In genomic region chr3:72999971-73000370, GRCh38 we compare ENCODE assay signal across 11 cellular contexts. TPM values are rescaled to one million over a fixed set of nuclear protein-coding genes. Genes with fewer than 3 reads are reported as not detected.
DNase-seq lines count a peak whose midpoint lies in the region; ATAC-seq, FAIRE-seq and TF ChIP-seq lines count a peak whose summit lies in the region.
"Had no signal": no experiment of that assay in that cellular context is flagged by ENCODE, and none has a peak within 500 bp of the region (broad histone marks: within the 10 kb centered on the region; RNA-seq: fewer than 3 reads in every experiment).

No MANE protein-coding gene starts in this region.

- TF ChIP-seq EP300 in HepG2 (IDR thresholded peaks at IDR 0.05; ENCODE audit: low read depth in 2 of 2, low read length in 2 of 2) (no peak), HepG2 (CRISPR knock-in tag; IDR thresholded peaks at IDR 0.05; ENCODE audit: borderline replicate concordance) (no peak)

- no peaks in the 10 kb centered on the region for H3K9me3 ChIP-seq in HepG2 (ENCODE audit: low read length)
- H3K9me3 ChIP-seq in right lobe of liver, result no peaks in the 10 kb centered on the region
- H3K9me3 ChIP-seq in thoracic aorta, result no peaks in the 10 kb centered on the region
- H3K9me3 ChIP-seq in adrenal gland (replicated peaks in 1 of 3), result no peaks in the 10 kb centered on the region
- H3K9me3 ChIP-seq: stomach had no signal

- H3K36me3 ChIP-seq in HepG2 (replicated peaks in 1 of 2; ENCODE audit: control insufficient read depth in 1 of 2, insufficient read depth in 2 of 2, low read length in 2 of 2), result peaks cover 4 to 27% of the 10 kb centered on the region in 2 experiments; a peak in 4 of 5 replicates
- H3K36me3 ChIP-seq in right lobe of liver, result no peaks in the 10 kb centered on the region
- H3K36me3 ChIP-seq in thoracic aorta, result peaks cover 3% of the 10 kb centered on the region
- peaks cover 0 to 7% of the 10 kb centered on the region in 2 donors for H3K36me3 ChIP-seq in adrenal gland (replicated peaks in 1 of 2)

- DNase-seq in HepG2 (ENCODE audit: low spot score), result no peak
- no peak for DNase-seq in right lobe of liver
- DNase-seq in activated CD4-positive, alpha-beta T cell treated with anti-CD3 and anti-CD28 coated beads, Interleukin-2, amount 10 ng/mL, durations not matched to agents 7 days and 5 days, result peak; percentile 41
- DNase-seq in foreskin fibroblast, result no peak
- no peak for DNase-seq in thoracic aorta (ENCODE audit: low spot score)
- no peak for DNase-seq in T1000 (lab: John Stamatoyannopoulos, UW)
- DNase-seq in adrenal gland, result no peak
- DNase-seq: DMS79, NCI-H446 treated with DMSO at 0.1 percent for 48 hours, stomach had no signal

- FAIRE-seq in HepG2 (lab: Jason Lieb, UNC), result no peak

- H3K27me3 Mint-ChIP-seq in activated CD4-positive, alpha-beta T cell treated with anti-CD3 and anti-CD28 coated beads, Interleukin-2, amount 10 ng/mL, durations not matched to agents 7 days and 5 days, result no peaks in the 10 kb centered on the region

- peak overlapping the region; percentile 84 for H3K27ac Mint-ChIP-seq in activated CD4-positive, alpha-beta T cell treated with anti-CD3 and anti-CD28 coated beads, Interleukin-2, amount 10 ng/mL, durations not matched to agents 7 days and 5 days

- no TSS peak for BruUV-seq in HepG2 (replicated peaks; lab: Mats Ljungman, UMichigan)

- ATAC-seq in HepG2 (no peak), right lobe of liver (no peak), thoracic aorta (ENCODE audit: insufficient number of reproducible peaks, low FRiP score, low read depth) (no peak), HG03025 (IDR thresholded peaks at IDR 0.05; ENCODE audit: low FRiP score, unreplicated experiment) (no peak)

- H3K4me2 ChIP-seq in HepG2 (ENCODE audit: low read depth, low read length), result peak overlapping the region; percentile 88

- H3K36me3 Mint-ChIP-seq in activated CD4-positive, alpha-beta T cell treated with anti-CD3 and anti-CD28 coated beads, Interleukin-2, amount 10 ng/mL, durations not matched to agents 7 days and 5 days (ENCODE audit: low read depth), result peaks cover 61% of the 10 kb centered on the region

- H3K4me1 Mint-ChIP-seq in activated CD4-positive, alpha-beta T cell treated with anti-CD3 and anti-CD28 coated beads, Interleukin-2, amount 10 ng/mL, durations not matched to agents 7 days and 5 days, result peaks cover 59% of the 10 kb centered on the region

- H3K9me3 Mint-ChIP-seq in activated CD4-positive, alpha-beta T cell treated with anti-CD3 and anti-CD28 coated beads, Interleukin-2, amount 10 ng/mL, durations not matched to agents 7 days and 5 days, result no peaks in the 10 kb centered on the region

- peak overlapping the region; percentile 16; the same call in 1 of the 2 replicates for H3K9ac ChIP-seq in HepG2 (ENCODE audit: insufficient read depth, low read depth, low read length)

- TF ChIP-seq CTCF in HepG2 (CRISPR knock-in tag; IDR thresholded peaks at IDR 0.05), result no peak
- TF ChIP-seq CTCF in right lobe of liver (IDR thresholded peaks at IDR 0.05), result no peak
- no peak for TF ChIP-seq CTCF in foreskin fibroblast (IDR thresholded peaks at IDR 0.05; ENCODE audit: low read depth, low read length)
- no peak for TF ChIP-seq CTCF in thoracic aorta (IDR thresholded peaks at IDR 0.05)
- no peak for TF ChIP-seq CTCF in adrenal gland (IDR thresholded peaks at IDR 0.05)

- WGBS in HepG2 (ENCODE audit: low lambda C conversion rate), result 59% methylated on average over 2 of the region's 2 CpGs
- 19% methylated on average over 2 of the region's 2 CpGs for WGBS in right lobe of liver (ENCODE audit: insufficient coverage, low coverage, low lambda C conversion rate, missing lambda C conversion rate)
- WGBS in adrenal gland, 4 donors, result 28 to 40% (median 32%) methylated on average over 2 of the region's 2 CpGs

- H4K20me1 ChIP-seq in HepG2 (ENCODE audit: insufficient read depth, low read length), result peaks cover 78% of the 10 kb centered on the region

- TF ChIP-seq POLR2A in HepG2 (IDR thresholded peaks at IDR 0.05; ENCODE audit: insufficient read depth in 1 of 2, low read depth in 2 of 2, low read length in 2 of 2), result no peak
- no peak for TF ChIP-seq POLR2A in right lobe of liver (IDR thresholded peaks at IDR 0.05)
- no peak for TF ChIP-seq POLR2A in adrenal gland (IDR thresholded peaks at IDR 0.05)

- no peak for TF ChIP-seq RAD21 in HepG2 (CRISPR knock-in tag; IDR thresholded peaks at IDR 0.05)

- H3K79me2 ChIP-seq in HepG2 (ENCODE audit: insufficient read depth, low read length), result peaks cover 78% of the 10 kb centered on the region

- POLR2A ChIA-PET in HepG2 (lab: Yijun Ruan, JAX), result interaction anchor here (1.3 to 1.6 kb wide), 2 partner anchors 46 to 62 kb away, joined by 4 read pairs; no protein-coding TSS in a partner anchor
- POLR2A ChIA-PET in activated CD4-positive, alpha-beta T cell treated with anti-CD3 and anti-CD28 coated beads, Interleukin-2, amount 10 ng/mL, durations not matched to agents 7 days and 5 days (lab: Charles Lee), result no interaction called here

- H2AFZ ChIP-seq in HepG2 (ENCODE audit: low read length), result no peak overlapping the region

- H3K27me3 ChIP-seq in HepG2 (ENCODE audit: control insufficient read depth in 1 of 2, insufficient read depth in 2 of 2, low read length in 2 of 2) (no peaks in the 10 kb centered on the region; a peak in 1 of 5 replicates), right lobe of liver (no peaks in the 10 kb centered on the region), thoracic aorta (replicated peaks; ENCODE audit: insufficient read depth) (no peaks in the 10 kb centered on the region), adrenal gland (no peaks in the 10 kb centered on the region)
- H3K27me3 ChIP-seq: stomach had no signal

- H3K4me3 ChIP-seq in HepG2 (replicated peaks in 1 of 3; ENCODE audit: insufficient read depth in 1 of 3, low read depth in 2 of 3, low read length in 3 of 3) (peak overlapping the region; percentile 45 to 99 (median 80); a peak in 5 of 6 replicates), right lobe of liver (no peak overlapping the region), foreskin fibroblast (ENCODE audit: low read depth in 1 of 2, low read length in 2 of 2) (peak overlapping the region; percentile 64 to 65), thoracic aorta (peak overlapping the region; percentile 87), adrenal gland (peak overlapping the region in 1 of 4 donors; percentile 86)

- H3K4me1 ChIP-seq in HepG2 (ENCODE audit: insufficient read depth, low read length) (peaks cover 72% of the 10 kb centered on the region), right lobe of liver (peaks cover 0 to 64% (median 21%) of the 10 kb centered on the region in 4 donors), thoracic aorta (ENCODE audit: control insufficient read depth in 1 of 2, low read depth in 2 of 2) (peaks cover 43 to 70% of the 10 kb centered on the region in 2 donors), adrenal gland (replicated peaks in 1 of 2) (peaks cover 45 to 56% of the 10 kb centered on the region in 2 donors)

- no peak overlapping the region for H3K27ac ChIP-seq in HepG2 (ENCODE audit: extremely low read length, insufficient read depth, low read length)
- H3K27ac ChIP-seq in right lobe of liver, result no peak overlapping the region
- no peak overlapping the region for H3K27ac ChIP-seq in thoracic aorta
- H3K27ac ChIP-seq in adrenal gland, result no peak overlapping the region

- in situ Hi-C loops in HepG2 (cut with HindIII; ENCODE audit: extremely low pct_ligation_motif_present, low pct_unique_long_range_greater_than_20kb), result loop anchor here (5.0 kb wide), 1 partner anchor 53 kb away; no protein-coding TSS in a partner anchor

- peak overlapping the region; percentile 97 for H3K4me3 Mint-ChIP-seq in activated CD4-positive, alpha-beta T cell treated with anti-CD3 and anti-CD28 coated beads, Interleukin-2, amount 10 ng/mL, durations not matched to agents 7 days and 5 days

- CTCF ChIA-PET in HepG2 (lab: Yijun Ruan, JAX; ENCODE audit: low intra/inter-chr PET ratio, low total read pairs), result interaction anchor here (3.9 kb wide), 1 partner anchor 61 kb away, joined by 31 read pairs; no protein-coding TSS in a partner anchor
- CTCF ChIA-PET in activated CD4-positive, alpha-beta T cell treated with anti-CD3 and anti-CD28 coated beads, Interleukin-2, amount 10 ng/mL, durations not matched to agents 7 days and 5 days (lab: Charles Lee), result interaction anchor here (0.7 to 1.1 kb wide), 3 partner anchors 10 to 52 kb away, joined by 3 read pairs; no protein-coding TSS in a partner anchor

- intact Hi-C loops in HepG2 (cut with micrococcal nuclease; ENCODE audit: unreplicated experiment), result loop anchor here (1.0 to 5.0 kb wide), 3 partner anchors 48 to 151 kb away; partner anchors contain the start of gene GXYLT2
- intact Hi-C loops in right lobe of liver (cut with DNase I), result no loop called here
- intact Hi-C loops in adrenal gland (cut with DNase I), result loop anchor here in 1 of 2 donors (10.0 kb wide), 1 partner anchor 55 kb away; no protein-coding TSS in a partner anchor

RNA-seq across cellular contexts. Expression of gene PPP4R2, which starts 3.4 kb away (rescaled TPM):
- total RNA-seq in HepG2 (2016; rRNA removed; fragmentation: Illumina TruSeq; extraction: Trizol) (161 and 236 TPM in 2 replicates), right lobe of liver (10 to 100 TPM; 23.7 to 56.1 (median 42.3) TPM), thoracic aorta (10 to 100 TPM; 39.3 to 47.0 TPM), adrenal gland (10 to 100 TPM; 31.7 to 90.1 (median 68.3) TPM)
- 18.1 and 21.7 TPM in 2 replicates for total RNA-seq in HepG2 (2016; cell fraction: cytosol; rRNA removed; fragmentation: Illumina TruSeq; extraction: Trizol; ENCODE audit: low read depth)
- total RNA-seq in HepG2 (2016; cell fraction: insoluble cytoplasmic fraction; rRNA removed; fragmentation: Illumina TruSeq; extraction: Trizol), result 150 and 234 TPM in 2 replicates
- 72.3 and 89.6 TPM in 2 replicates for total RNA-seq in HepG2 (2016; cell fraction: membrane; rRNA removed; fragmentation: Illumina TruSeq; extraction: Trizol)
- 79.4 and 87.0 TPM in 2 replicates for total RNA-seq in HepG2 (2016; cell fraction: nucleus; rRNA removed; fragmentation: Illumina TruSeq; extraction: Trizol)
- polyA plus RNA-seq in HepG2 (2011; rRNA removed) (15.7 and 22.3 TPM in 2 replicates), adrenal gland (10 to 100 TPM; 14.2 to 40.3 (median 17.8) TPM)
- polyA plus RNA-seq in HepG2 (2011; cell fraction: cytosol; rRNA removed), result 6.1 and 10.5 TPM in 2 replicates
- 8.1 and 12.7 TPM in 2 replicates for polyA plus RNA-seq in HepG2 (2011; cell fraction: nucleus; rRNA removed)
- polyA plus RNA-seq in HepG2 (2012), result 28.4 and 56.3 TPM in 2 replicates
- polyA plus RNA-seq in HepG2 (2016; cell fraction: cytosol; fragmentation: Illumina TruSeq; extraction: Trizol; ENCODE audit: low read depth), result 6.1 and 6.8 TPM in 2 replicates
- 118 and 119 TPM in 2 replicates for polyA plus RNA-seq in HepG2 (2016; cell fraction: insoluble cytoplasmic fraction; fragmentation: Illumina TruSeq; extraction: Trizol; ENCODE audit: low read depth)
- polyA plus RNA-seq in HepG2 (2016; cell fraction: membrane; fragmentation: Illumina TruSeq; extraction: Trizol; ENCODE audit: low read depth), result 23.0 and 29.4 TPM in 2 replicates
- polyA plus RNA-seq in HepG2 (2016; cell fraction: nucleus; fragmentation: Illumina TruSeq; extraction: Trizol; ENCODE audit: insufficient read depth, low read depth), result 77.6 and 79.2 TPM in 2 replicates
- 2.8 and 5.1 TPM in 2 replicates for polyA minus RNA-seq in HepG2 (2011; rRNA and poly(A)+ RNA removed; ENCODE audit: low replicate concordance)
- 32.5 and 44.9 TPM in 2 replicates for polyA minus RNA-seq in HepG2 (2011; cell fraction: cytosol; rRNA and poly(A)+ RNA removed)
- 52.5 and 52.7 TPM in 2 replicates for polyA minus RNA-seq in HepG2 (2011; cell fraction: nucleus; rRNA and poly(A)+ RNA removed)
- 10 to 100 TPM; 76.9 to 86.6 TPM for total RNA-seq in activated CD4-positive, alpha-beta T cell treated with anti-CD3 and anti-CD28 coated beads, Interleukin-2, amount 10 ng/mL, durations not matched to agents 7 days and 5 days

Comparison
In these comparisons a context has a peak if more than half of its experiments do, and no peak if none do; other contexts are left out.
1. H3K4me3 ChIP-seq: peak in HepG2 (3 of 3), foreskin fibroblast (2 of 2) and thoracic aorta (single experiment); none in right lobe of liver (0 of 3).